18 cellular contexts compared by ENCODE assay signal in the genomic region with DNA sequence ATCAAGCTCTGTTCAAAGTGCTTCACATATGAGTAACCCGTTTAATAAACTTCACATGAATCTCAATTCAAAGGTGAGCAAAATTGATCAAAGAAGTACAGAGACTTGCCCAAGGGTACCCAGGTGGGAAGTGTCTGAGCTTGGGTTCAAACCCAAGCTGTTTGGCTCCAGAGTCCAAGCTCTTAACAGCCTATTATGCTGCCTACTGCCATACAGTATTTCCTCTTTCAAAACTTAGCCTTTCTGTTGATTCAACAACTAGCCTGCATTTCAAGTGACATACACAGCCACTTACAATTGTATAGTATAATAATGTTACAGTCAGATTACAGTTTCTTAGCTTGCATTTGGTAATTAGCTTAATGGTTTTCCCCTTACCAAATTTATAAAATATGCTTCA.
"Had no signal": no experiment of that assay in that cellular context is flagged by ENCODE, and none has a peak within 500 bp of the region (broad histone marks: within the 10 kb centered on the region; RNA-seq: fewer than 3 reads in every experiment).

No MANE protein-coding gene starts in this region.

- H3K79me2 ChIP-seq: parathyroid adenoma had no signal

- H3K4me3 ChIP-seq: body of pancreas, hepatocyte, testis, upper lobe of left lung had no signal

- H3K27ac ChIP-seq: body of pancreas, hepatocyte, neutrophil, parathyroid adenoma, testis, upper lobe of left lung had no signal

- H3K27me3 ChIP-seq: body of pancreas, hepatocyte, neutrophil, testis, upper lobe of left lung had no signal

- H3K36me3 ChIP-seq: neutrophil, upper lobe of left lung had no signal

- DNase-seq: activated B cell treated with CpG ODN at 0.5 μM for 24 hours; activated CD4-positive, alpha-beta memory T cell treated with anti-CD3 and anti-CD28 coated beads, Interleukin-2, amount 10 ng/mL, durations not matched to agents 7 days and 5 days; activated CD4-positive, alpha-beta T cell treated with anti-CD3 and anti-CD28 coated beads for 48 hours; activated naive CD4-positive, alpha-beta T cell treated with Interleukin-2 at 50 U/mL for 16 hours; activated naive CD8-positive, alpha-beta T cell treated with anti-CD3 and anti-CD28 coated beads, Interleukin-2, amount 10 ng/mL, durations not matched to agents 7 days and 5 days; activated T-cell treated with anti-CD3 and anti-CD28 coated beads, Interleukin-2, amount 50 U/mL, for 1 hour; amygdala; body of pancreas; effector memory CD8-positive, alpha-beta T cell; naive thymus-derived CD8-positive, alpha-beta T cell; stimulated activated CD4-positive, alpha-beta T cell treated with anti-CD3 and anti-CD28 coated beads, Interleukin-4, amount 100 ng/mL, for 24 hours; testis; upper lobe of left lung had no signal

- H3K4me1 ChIP-seq: body of pancreas, parathyroid adenoma, upper lobe of left lung had no signal

- H3K9ac ChIP-seq: parathyroid adenoma had no signal

- H3K9me3 ChIP-seq: body of pancreas, neutrophil, testis, upper lobe of left lung had no signal

- H3K4me2 ChIP-seq: hepatocyte had no signal

- ATAC-seq: body of pancreas; effector memory CD8-positive, alpha-beta T cell; naive thymus-derived CD8-positive, alpha-beta T cell; sciatic nerve; stimulated activated effector memory CD8-positive, alpha-beta T cell treated with anti-CD3 and anti-CD28 coated beads, Interleukin-12 subunit alpha, Interleukin-12 subunit beta, amount 100 ng/mL, for 72 hours had no signal

- H2AFZ ChIP-seq: hepatocyte, parathyroid adenoma had no signal
